1 cellular context compared by ENCODE assay signal in the genomic region with DNA sequence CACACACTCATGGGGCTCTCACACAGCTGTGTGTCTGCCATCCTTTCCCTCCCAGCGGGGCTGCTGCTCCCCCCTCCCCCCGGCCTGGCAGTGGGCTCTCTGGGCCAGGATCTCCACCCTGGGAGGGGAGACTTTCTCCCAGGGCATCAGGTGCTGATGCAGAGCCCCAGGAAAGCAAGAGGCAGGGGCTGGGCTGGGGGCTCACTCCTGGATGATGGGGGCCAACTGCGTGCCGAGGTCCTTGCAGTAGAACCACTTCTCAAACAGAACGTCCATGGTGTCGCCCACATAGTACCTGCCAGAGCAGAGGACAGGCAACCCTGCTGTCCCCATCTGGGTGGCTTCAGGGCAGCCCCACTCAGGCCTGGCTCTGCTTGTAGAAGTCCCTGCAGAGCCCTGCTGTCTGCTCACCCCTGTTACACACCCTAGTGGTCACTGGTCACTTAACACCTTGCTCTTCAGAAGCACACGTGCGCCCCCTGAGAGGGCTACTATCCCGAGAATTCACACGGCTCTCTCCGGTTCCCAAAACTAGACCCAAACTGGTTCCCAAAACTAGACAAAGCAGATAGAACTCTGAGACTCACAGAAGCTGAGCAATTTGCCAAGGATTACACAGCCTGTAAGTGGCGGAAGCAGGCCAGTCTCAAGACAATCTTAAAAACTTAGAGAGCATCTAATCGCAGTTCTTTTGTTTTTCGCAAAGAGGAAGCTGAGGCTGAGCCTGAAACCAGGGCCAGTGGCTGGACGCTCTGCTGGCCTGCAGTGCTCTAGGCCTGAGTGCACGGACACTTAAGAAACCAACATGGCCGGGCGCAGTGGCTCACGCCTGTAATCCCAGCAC.
A peak's percentile ranks its signal among the peaks of the same experiment; 100 is the strongest.
TF ChIP-seq lines count a peak whose summit lies in the region.

No MANE protein-coding gene starts in this region.

TF ChIP-seq in GM12878, 131 proteins besides CTCF, POLR2A, EP300 and RAD21:
- TF ChIP-seq ATF7 (IDR thresholded peaks at IDR 0.05; ENCODE audit: low read depth) (no peak), RBBP5 (conservative IDR thresholded peaks at IDR 0.05) (no peak), FOS (IDR thresholded peaks at IDR 0.05; ENCODE audit: borderline replicate concordance, extremely low read depth, insufficient read length) (no peak), EED (IDR thresholded peaks at IDR 0.05; ENCODE audit: low read depth) (no peak), ETV6 (conservative IDR thresholded peaks at IDR 0.05 in 1 of 2, IDR thresholded peaks at IDR 0.05 in 1 of 2; ENCODE audit: borderline replicate concordance in 1 of 2, low read depth in 1 of 2) (no peak), CHD2 (IDR thresholded peaks at IDR 0.05; ENCODE audit: borderline replicate concordance, low read depth, low read length) (no peak), ZNF592 (IDR thresholded peaks at IDR 0.05) (no peak), ATF2 (IDR thresholded peaks at IDR 0.05; ENCODE audit: low read length) (no peak), ZNF622 (IDR thresholded peaks at IDR 0.05) (no peak), TCF12 (IDR thresholded peaks at IDR 0.05; ENCODE audit: low read depth, low read length) (no peak), NRF1 (conservative IDR thresholded peaks at IDR 0.05; ENCODE audit: low read depth, low read length) (no peak), JUND (IDR thresholded peaks at IDR 0.05; ENCODE audit: low read depth, low read length) (no peak), MEF2B (IDR thresholded peaks at IDR 0.05; ENCODE audit: partially characterized antibody, poor library complexity, severe bottlenecking) (peak; percentile 11), SMC3 (IDR thresholded peaks at IDR 0.05; ENCODE audit: borderline replicate concordance, low read length) (peak; percentile 48; the same call in 1 of the 2 replicates), BHLHE40 (IDR thresholded peaks at IDR 0.05; ENCODE audit: borderline replicate concordance in 1 of 2, low read depth in 2 of 2, low read length in 1 of 2) (peak in 1 of 2 experiments; percentile 62; a peak in 1 of 4 replicates)
